17 cellular contexts compared by ENCODE assay signal in the genomic region with DNA sequence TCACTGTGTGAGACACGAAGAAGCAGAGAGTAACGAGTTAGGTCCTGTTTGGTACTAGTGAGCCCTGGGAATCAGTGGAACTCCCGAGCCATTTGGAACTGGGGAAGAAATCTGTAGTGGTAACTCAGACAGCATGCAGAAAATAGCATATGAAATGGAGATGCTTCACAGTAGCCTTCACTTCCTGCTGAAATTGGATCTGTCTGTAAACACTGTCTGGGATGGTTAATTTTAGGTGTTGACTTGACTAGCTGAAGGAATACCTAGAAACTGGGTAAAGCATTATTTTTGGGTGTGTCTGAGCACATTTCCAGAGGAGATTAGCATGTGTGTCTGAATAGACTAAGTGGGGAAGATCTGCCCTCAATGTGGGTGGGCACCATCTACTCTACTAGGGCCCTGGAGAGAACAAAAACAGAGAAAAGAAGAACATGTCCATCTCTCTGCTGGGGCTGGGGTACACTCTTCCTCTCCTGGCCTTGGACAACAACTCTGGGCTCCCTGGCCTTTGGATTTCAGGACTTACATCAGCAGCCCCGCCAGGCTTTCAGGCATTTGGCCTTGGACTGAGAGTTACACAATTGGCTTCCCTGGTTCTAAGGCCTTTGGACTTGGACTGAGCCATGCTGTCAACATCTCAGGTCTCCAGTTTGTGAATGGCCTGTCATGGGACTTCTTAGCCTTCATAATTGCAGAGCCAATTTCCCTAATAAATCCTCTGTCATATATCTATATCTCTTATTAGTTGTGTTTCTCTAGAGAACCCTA. TPM values are rescaled to one million over a fixed set of nuclear protein-coding genes. Genes with fewer than 3 reads are reported as not detected.
DNase-seq lines count a peak whose midpoint lies in the region; ATAC-seq and TF ChIP-seq lines count a peak whose summit lies in the region.
"Had no signal": no experiment of that assay in that cellular context is flagged by ENCODE, and none has a peak within 500 bp of the region (broad histone marks: within the 10 kb centered on the region; RNA-seq: fewer than 3 reads in every experiment).

No MANE protein-coding gene starts in this region.

- no peak overlapping the region for H3K9ac ChIP-seq in mesenchymal stem cell (ENCODE audit: low read length)
- H3K9ac ChIP-seq: KMS-11 had no signal

- H2AFZ ChIP-seq in mesenchymal stem cell (ENCODE audit: low read depth, low read length), result no peak overlapping the region

- H3K4me2 ChIP-seq in mesenchymal stem cell (ENCODE audit: low read length, poor library complexity, severe bottlenecking), result no peak overlapping the region
- H3K4me2 ChIP-seq: KMS-11 had no signal

- no peak overlapping the region for H4K91ac ChIP-seq in mesenchymal stem cell (ENCODE audit: low read length)

- H2BK5ac ChIP-seq in mesenchymal stem cell (ENCODE audit: low read depth, low read length, poor library complexity, severe bottlenecking), result no peak overlapping the region

- no peak overlapping the region for H4K8ac ChIP-seq in mesenchymal stem cell (ENCODE audit: low read length)

- no peak overlapping the region for H3K18ac ChIP-seq in mesenchymal stem cell (ENCODE audit: low read depth in 1 of 2, low read length in 2 of 2)

- intact Hi-C loops in esophagus muscularis mucosa (cut with DNase I), result no loop called here

- TF ChIP-seq CTCF in esophagus muscularis mucosa (IDR thresholded peaks at IDR 0.05), result no peak

- H3K4ac ChIP-seq in mesenchymal stem cell (ENCODE audit: low read depth in 1 of 2, low read length in 2 of 2), result no peak overlapping the region

- H3K27ac ChIP-seq in esophagus muscularis mucosa (replicated peaks in 1 of 4) (no peak overlapping the region), mesenchymal stem cell (ENCODE audit: low read length, poor library complexity, severe bottlenecking) (no peak overlapping the region)
- H3K27ac ChIP-seq: KMS-11, lower lobe of right lung, prostate gland had no signal

- no peaks in the 10 kb centered on the region for H3K27me3 ChIP-seq in esophagus muscularis mucosa
- no peaks in the 10 kb centered on the region for H3K27me3 ChIP-seq in mesenchymal stem cell (ENCODE audit: control insufficient read depth in 1 of 2, insufficient read depth in 1 of 2, low read length in 2 of 2)

- no peak overlapping the region for H2AK5ac ChIP-seq in mesenchymal stem cell (ENCODE audit: low read length, severe bottlenecking)

- peak; percentile 78 for DNase-seq in DMS53 treated with DMSO at 0.1 percent for 48 hours (lab: John Stamatoyannopoulos, UW; ENCODE audit: unreplicated experiment)
- DNase-seq in NCI-H2029 treated with DMSO at 0.1 percent for 48 hours (lab: John Stamatoyannopoulos, UW), result peak; percentile 2
- DNase-seq in esophagus muscularis mucosa (ENCODE audit: extremely low spot score), result peak; percentile 85
- no peak for DNase-seq in mesenchymal stem cell
- DNase-seq in germinal center (ENCODE audit: low spot score), result no peak
- DNase-seq in cerebellum (ENCODE audit: low spot score), result no peak
- DNase-seq: activated CD4-positive, alpha-beta T cell treated with anti-CD3 and anti-CD28 coated beads for 1 hour; lower lobe of right lung; naive thymus-derived CD4-positive, alpha-beta T cell; NCI-H1436; NCI-H82; SHP77 treated with DMSO at 0.1 percent for 48 hours had no signal

- WGBS in esophagus muscularis mucosa, result 74% methylated on average over 4 of the region's 4 CpGs
- 88% methylated on average over 4 of the region's 4 CpGs for WGBS in mesenchymal stem cell

- H2BK15ac ChIP-seq in mesenchymal stem cell (ENCODE audit: low read depth, poor library complexity, severe bottlenecking), result peak overlapping the region; percentile 36

- H2BK120ac ChIP-seq in mesenchymal stem cell (ENCODE audit: low read depth, low read length), result no peak overlapping the region

- H3K14ac ChIP-seq in mesenchymal stem cell (ENCODE audit: low read length in 2 of 2), result no peak overlapping the region

- no peaks in the 10 kb centered on the region for H3K4me1 ChIP-seq in esophagus muscularis mucosa
- H3K4me1 ChIP-seq in mesenchymal stem cell (ENCODE audit: control insufficient read depth, insufficient read depth, low read depth, low read length), result no peaks in the 10 kb centered on the region
- H3K4me1 ChIP-seq: lower lobe of right lung, prostate gland had no signal

- no peak for TF ChIP-seq POLR2A in esophagus muscularis mucosa (IDR thresholded peaks at IDR 0.05; ENCODE audit: low read depth)

- H3K23ac ChIP-seq in mesenchymal stem cell (ENCODE audit: low read length in 2 of 2), result no peak overlapping the region

- H3K9me3 ChIP-seq in esophagus muscularis mucosa (no peaks in the 10 kb centered on the region), mesenchymal stem cell (ENCODE audit: control insufficient read depth, low read length) (no peaks in the 10 kb centered on the region)
- H3K9me3 ChIP-seq: Caco-2, lower lobe of right lung, prostate gland had no signal

- no peak for ATAC-seq in GM21576 (IDR thresholded peaks at IDR 0.05; ENCODE audit: unreplicated experiment)
- no peak for ATAC-seq in GM19328 (IDR thresholded peaks at IDR 0.05; ENCODE audit: unreplicated experiment)
- ATAC-seq: lower lobe of right lung; naive thymus-derived CD4-positive, alpha-beta T cell had no signal

- H3K36me3 ChIP-seq in esophagus muscularis mucosa (no peaks in the 10 kb centered on the region), mesenchymal stem cell (ENCODE audit: control insufficient read depth in 1 of 2, insufficient read depth in 2 of 2, low read depth in 1 of 2, low read length in 2 of 2) (no peaks in the 10 kb centered on the region)
- H3K36me3 ChIP-seq: lower lobe of right lung, prostate gland had no signal

- TF ChIP-seq EP300 in esophagus muscularis mucosa (IDR thresholded peaks at IDR 0.05), result no peak

- H3K4me3 ChIP-seq in esophagus muscularis mucosa, result no peak overlapping the region
- no peak overlapping the region for H3K4me3 ChIP-seq in mesenchymal stem cell (ENCODE audit: insufficient read depth in 1 of 2, low read depth in 1 of 2, low read length in 2 of 2)
- H3K4me3 ChIP-seq: lower lobe of right lung, prostate gland had no signal

- H2BK12ac ChIP-seq in mesenchymal stem cell (ENCODE audit: low read length in 2 of 2), result no peak overlapping the region

- no peaks in the 10 kb centered on the region for H3K79me1 ChIP-seq in mesenchymal stem cell (replicated peaks; ENCODE audit: low read length, poor library complexity, severe bottlenecking)

RNA-seq across cellular contexts. Expression of gene CRADD, which starts 14.0 kb away (rescaled TPM):
- total RNA-seq in esophagus muscularis mucosa, result 10 to 100 TPM; 23.5 to 35.3 (median 26.1) TPM
- 9.1 TPM for polyA plus RNA-seq in mesenchymal stem cell (2013, experiment 1 of 2)
- 8.8 TPM for polyA plus RNA-seq in mesenchymal stem cell (2013, experiment 2 of 2)
- total RNA-seq in cerebellum, result 18.9 TPM

Comparison
In these comparisons a context has a peak if more than half of its experiments do, and no peak if none do; other contexts are left out.
1. DNase-seq: peak in DMS53 treated with DMSO at 0.1 percent for 48 hours (single experiment), NCI-H2029 treated with DMSO at 0.1 percent for 48 hours (single experiment) and esophagus muscularis mucosa (single experiment); none in mesenchymal stem cell (single experiment), germinal center (single experiment) and cerebellum (single experiment).